Comparison of ENCODE assay signal across 1 cellular context in the genomic region with DNA sequence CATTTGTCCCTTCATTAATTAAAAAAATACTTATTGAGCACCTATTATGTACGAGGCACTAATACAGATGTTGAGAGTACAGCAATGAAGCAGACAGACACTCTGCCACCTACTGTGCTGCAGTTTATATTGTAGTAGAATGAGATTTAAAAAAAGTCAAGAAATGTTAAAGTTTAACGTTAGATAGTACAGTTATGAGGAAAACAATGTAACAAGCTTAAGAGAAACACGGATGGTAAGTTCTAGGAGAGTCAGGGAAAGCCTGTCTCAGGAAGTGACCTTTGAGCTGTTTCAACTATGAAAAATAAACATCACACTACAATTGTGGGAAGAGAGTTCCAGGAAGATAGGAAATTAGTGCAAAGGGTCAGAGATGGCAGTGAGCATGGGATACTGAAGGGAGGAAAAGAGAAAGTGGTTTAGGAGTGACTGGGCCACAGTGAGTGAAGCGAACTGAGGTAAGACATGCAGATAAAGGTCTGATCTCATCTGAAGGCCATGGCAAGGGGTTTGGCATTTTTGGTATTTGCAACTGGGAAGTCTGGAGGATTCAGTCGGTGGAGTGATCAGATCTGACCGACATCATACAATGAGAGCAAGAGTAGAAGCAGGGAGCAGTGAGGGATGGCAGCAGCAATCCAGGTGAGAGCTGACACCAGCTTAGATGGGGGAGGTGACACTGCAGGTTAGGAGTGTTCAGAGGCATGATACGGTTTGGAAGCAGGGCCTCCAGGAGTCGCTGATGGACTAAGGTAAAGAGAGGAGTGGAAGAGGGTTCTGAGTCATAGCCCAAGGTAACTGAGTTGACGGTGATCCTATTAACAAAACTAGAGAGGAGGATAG.
TF ChIP-seq lines count a peak whose summit lies in the region.

No MANE protein-coding gene starts in this region.

TF ChIP-seq in HepG2, 621 proteins besides CTCF, POLR2A, EP300 and RAD21 (continued from another document):
- TF ChIP-seq, protein P1, sequence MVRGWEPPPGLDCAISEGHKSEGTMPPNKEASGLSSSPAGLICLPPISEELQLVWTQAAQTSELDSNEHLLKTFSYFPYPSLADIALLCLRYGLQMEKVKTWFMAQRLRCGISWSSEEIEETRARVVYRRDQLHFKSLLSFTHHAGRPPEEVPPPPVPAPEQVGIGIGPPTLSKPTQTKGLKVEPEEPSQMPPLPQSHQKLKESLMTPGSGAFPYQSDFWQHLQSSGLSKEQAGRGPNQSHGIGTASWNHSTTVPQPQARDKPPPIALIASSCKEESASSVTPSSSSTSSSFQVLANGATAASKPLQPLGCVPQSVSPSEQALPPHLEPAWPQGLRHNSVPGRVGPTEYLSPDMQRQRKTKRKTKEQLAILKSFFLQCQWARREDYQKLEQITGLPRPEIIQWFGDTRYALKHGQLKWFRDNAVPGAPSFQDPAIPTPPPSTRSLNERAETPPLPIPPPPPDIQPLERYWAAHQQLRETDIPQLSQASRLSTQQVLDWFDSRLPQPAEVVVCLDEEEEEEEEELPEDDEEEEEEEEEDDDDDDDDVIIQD (CRISPR knock-in tag; IDR thresholded peaks at IDR 0.05; ENCODE audit: low read depth), result peak; percentile 88
- TF ChIP-seq, protein P2, sequence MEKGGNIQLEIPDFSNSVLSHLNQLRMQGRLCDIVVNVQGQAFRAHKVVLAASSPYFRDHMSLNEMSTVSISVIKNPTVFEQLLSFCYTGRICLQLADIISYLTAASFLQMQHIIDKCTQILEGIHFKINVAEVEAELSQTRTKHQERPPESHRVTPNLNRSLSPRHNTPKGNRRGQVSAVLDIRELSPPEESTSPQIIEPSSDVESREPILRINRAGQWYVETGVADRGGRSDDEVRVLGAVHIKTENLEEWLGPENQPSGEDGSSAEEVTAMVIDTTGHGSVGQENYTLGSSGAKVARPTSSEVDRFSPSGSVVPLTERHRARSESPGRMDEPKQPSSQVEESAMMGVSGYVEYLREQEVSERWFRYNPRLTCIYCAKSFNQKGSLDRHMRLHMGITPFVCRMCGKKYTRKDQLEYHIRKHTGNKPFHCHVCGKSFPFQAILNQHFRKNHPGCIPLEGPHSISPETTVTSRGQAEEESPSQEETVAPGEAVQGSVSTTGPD (CRISPR knock-in tag; IDR thresholded peaks at IDR 0.05), result 0 out of 2 replicates have a peak, but pooled peaks have one; percentile 56
- TF ChIP-seq ZNF552 (CRISPR knock-in tag; IDR thresholded peaks at IDR 0.05; ENCODE audit: borderline replicate concordance), result 0 out of 2 replicates have a peak, but pooled peaks have one; percentile 50
- TF ChIP-seq HMGA1 (CRISPR knock-in tag; conservative IDR thresholded peaks at IDR 0.05), result no peak
- no peak for TF ChIP-seq ZNF468 (CRISPR knock-in tag; IDR thresholded peaks at IDR 0.05)
